1 cellular context compared by ENCODE assay signal in the genomic region with DNA sequence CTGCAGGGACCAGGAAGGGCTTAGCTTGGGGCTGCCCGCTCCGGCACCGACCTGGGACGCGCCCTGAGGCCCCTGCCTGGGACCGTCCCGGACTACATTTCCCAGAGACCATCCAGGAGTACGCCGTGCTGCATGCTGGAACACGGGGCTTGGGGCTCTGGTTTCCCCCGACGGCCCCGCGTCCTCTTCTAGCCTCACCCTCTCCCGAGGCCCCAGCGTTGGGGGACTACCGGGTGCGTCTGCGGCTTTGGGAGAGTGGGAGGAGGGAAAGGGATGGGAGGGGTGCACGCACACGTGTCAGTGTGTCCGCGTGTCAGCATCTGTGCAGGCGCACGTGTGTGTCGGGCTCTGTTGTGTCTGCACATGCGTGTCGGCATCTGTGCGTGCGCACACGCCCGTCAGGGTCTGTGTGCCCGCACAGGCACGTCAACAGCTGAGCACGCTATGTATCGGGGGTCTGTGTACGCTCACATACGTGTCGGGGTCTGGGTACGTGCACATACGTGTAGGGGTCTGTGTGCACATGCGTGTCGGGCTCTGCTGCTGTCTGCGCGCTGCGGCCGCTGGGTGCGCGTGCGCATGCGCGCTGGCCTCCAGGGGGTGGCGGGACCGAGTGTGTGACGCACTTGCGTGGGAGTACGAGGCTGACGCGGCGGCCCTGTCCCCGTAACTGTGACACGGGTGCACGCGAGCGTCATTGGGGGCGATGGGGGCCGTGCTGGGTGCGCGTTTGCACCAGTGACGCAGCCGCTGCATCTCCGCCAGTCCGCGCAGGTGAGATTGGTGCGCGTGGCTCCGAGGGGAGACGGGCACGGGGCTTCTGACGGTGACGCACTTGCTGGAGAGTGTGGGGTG.
TF ChIP-seq lines count a peak whose summit lies in the region.

TSS of gene ZNF331 (plus strand) at position 623 of the 855 bp plus-strand sequence. CDS start 31,232 bp downstream, outside the sequence.

TF ChIP-seq in HepG2, 621 proteins besides CTCF, POLR2A, EP300 and RAD21 (continued from another document and continues in another):
- TF ChIP-seq, protein P1, sequence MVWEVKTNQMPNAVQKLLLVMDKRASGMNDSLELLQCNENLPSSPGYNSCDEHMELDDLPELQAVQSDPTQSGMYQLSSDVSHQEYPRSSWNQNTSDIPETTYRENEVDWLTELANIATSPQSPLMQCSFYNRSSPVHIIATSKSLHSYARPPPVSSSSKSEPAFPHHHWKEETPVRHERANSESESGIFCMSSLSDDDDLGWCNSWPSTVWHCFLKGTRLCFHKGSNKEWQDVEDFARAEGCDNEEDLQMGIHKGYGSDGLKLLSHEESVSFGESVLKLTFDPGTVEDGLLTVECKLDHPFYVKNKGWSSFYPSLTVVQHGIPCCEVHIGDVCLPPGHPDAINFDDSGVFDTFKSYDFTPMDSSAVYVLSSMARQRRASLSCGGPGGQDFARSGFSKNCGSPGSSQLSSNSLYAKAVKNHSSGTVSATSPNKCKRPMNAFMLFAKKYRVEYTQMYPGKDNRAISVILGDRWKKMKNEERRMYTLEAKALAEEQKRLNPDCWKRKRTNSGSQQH (CRISPR knock-in tag; IDR thresholded peaks at IDR 0.05; ENCODE audit: low read depth), result no peak
- TF ChIP-seq RCOR2 (CRISPR knock-in tag; IDR thresholded peaks at IDR 0.05) (no peak), TBP (CRISPR knock-in tag; IDR thresholded peaks at IDR 0.05) (no peak), CBX2 (IDR thresholded peaks at IDR 0.05; ENCODE audit: low read depth, low read length) (no peak), CBX2 (CRISPR knock-in tag; IDR thresholded peaks at IDR 0.05; ENCODE audit: low read depth) (no peak), ELF4 (CRISPR knock-in tag; IDR thresholded peaks at IDR 0.05; ENCODE audit: borderline replicate concordance) (no peak), CBFB (CRISPR knock-in tag; IDR thresholded peaks at IDR 0.05) (no peak; the same call in 1 of the 2 replicates), NR2F6 (IDR thresholded peaks at IDR 0.05) (no peak), NR2F6 (CRISPR knock-in tag; IDR thresholded peaks at IDR 0.05) (0 out of 2 replicates have a peak, but pooled peaks have one; percentile 7), MNT (IDR thresholded peaks at IDR 0.05) (peak; percentile 86), ATAD3A (CRISPR knock-in tag; IDR thresholded peaks at IDR 0.05) (no peak; the same call in 1 of the 2 replicates), ZNF136 (CRISPR knock-in tag; IDR thresholded peaks at IDR 0.05; ENCODE audit: low read depth) (no peak), PCBP1 (IDR thresholded peaks at IDR 0.05; ENCODE audit: borderline replicate concordance, low read depth, low read length) (0 out of 2 replicates have a peak, but pooled peaks have one; percentile 31), HIC2 (CRISPR knock-in tag; IDR thresholded peaks at IDR 0.05; ENCODE audit: low read depth) (no peak), RNF2 (conservative IDR thresholded peaks at IDR 0.05; ENCODE audit: low read depth) (no peak), NFATC3 (CRISPR knock-in tag; IDR thresholded peaks at IDR 0.05) (no peak), ZSCAN9 (CRISPR knock-in tag; IDR thresholded peaks at IDR 0.05; ENCODE audit: borderline replicate concordance) (no peak), RARG (CRISPR knock-in tag; IDR thresholded peaks at IDR 0.05; ENCODE audit: low read depth) (no peak), TEAD2 (CRISPR knock-in tag; IDR thresholded peaks at IDR 0.05) (no peak), CSRNP1 (CRISPR knock-in tag; IDR thresholded peaks at IDR 0.05) (peak; percentile 84; the same call in 1 of the 2 replicates), ZNF431 (CRISPR knock-in tag; IDR thresholded peaks at IDR 0.05; ENCODE audit: borderline replicate concordance, low read depth) (0 out of 2 replicates have a peak, but pooled peaks have one; percentile 46), ZNF597 (CRISPR knock-in tag; IDR thresholded peaks at IDR 0.05) (no peak), FOSL2 (CRISPR knock-in tag; IDR thresholded peaks at IDR 0.05) (peak; percentile 29; the same call in 1 of the 2 replicates), ZBTB3 (CRISPR knock-in tag; IDR thresholded peaks at IDR 0.05; ENCODE audit: borderline replicate concordance, low read depth) (no peak), ZNF335 (CRISPR knock-in tag; IDR thresholded peaks at IDR 0.05) (no peak), ZNF446 (CRISPR knock-in tag; IDR thresholded peaks at IDR 0.05) (peak; percentile 8; the same call in 1 of the 2 replicates), ZEB1 (IDR thresholded peaks at IDR 0.05; ENCODE audit: insufficient replicate concordance, low read depth) (no peak), LCORL (IDR thresholded peaks at IDR 0.05) (no peak), LCORL (CRISPR knock-in tag; IDR thresholded peaks at IDR 0.05) (no peak; the same call in 1 of the 2 replicates), ZBTB20 (CRISPR knock-in tag; IDR thresholded peaks at IDR 0.05; ENCODE audit: borderline replicate concordance, low read depth) (peak; percentile 62; the same call in 1 of the 2 replicates), ZBTB1 (CRISPR knock-in tag; IDR thresholded peaks at IDR 0.05; ENCODE audit: borderline replicate concordance) (no peak), PPARG (CRISPR knock-in tag; conservative IDR thresholded peaks at IDR 0.05) (no peak), POGZ (CRISPR knock-in tag; IDR thresholded peaks at IDR 0.05) (no peak; the same call in 1 of the 2 replicates), NPAS2 (CRISPR knock-in tag; IDR thresholded peaks at IDR 0.05; ENCODE audit: borderline replicate concordance) (no peak), HNRNPL (IDR thresholded peaks at IDR 0.05; ENCODE audit: low read depth, low read length) (0 out of 2 replicates have a peak, but pooled peaks have one; percentile 47), ZNF263 (CRISPR knock-in tag; IDR thresholded peaks at IDR 0.05) (no peak), TFAP4 (IDR thresholded peaks at IDR 0.05; ENCODE audit: borderline replicate concordance, low read depth) (no peak), FOXC1 (CRISPR knock-in tag; IDR thresholded peaks at IDR 0.05; ENCODE audit: borderline replicate concordance) (no peak), KLF13 (CRISPR knock-in tag; IDR thresholded peaks at IDR 0.05) (no peak), PHF20 (CRISPR knock-in tag; IDR thresholded peaks at IDR 0.05) (peak; percentile 44), ZNF672 (CRISPR knock-in tag; IDR thresholded peaks at IDR 0.05) (no peak; the same call in 1 of the 2 replicates), MBD4 (IDR thresholded peaks at IDR 0.05; ENCODE audit: borderline replicate concordance, low read length) (no peak), ZNF768 (CRISPR knock-in tag; IDR thresholded peaks at IDR 0.05) (peak; percentile 44; the same call in 1 of the 2 replicates), ZNF414 (CRISPR knock-in tag; IDR thresholded peaks at IDR 0.05) (no peak), WIZ (CRISPR knock-in tag; IDR thresholded peaks at IDR 0.05) (no peak)
- TF ChIP-seq, protein P2, sequence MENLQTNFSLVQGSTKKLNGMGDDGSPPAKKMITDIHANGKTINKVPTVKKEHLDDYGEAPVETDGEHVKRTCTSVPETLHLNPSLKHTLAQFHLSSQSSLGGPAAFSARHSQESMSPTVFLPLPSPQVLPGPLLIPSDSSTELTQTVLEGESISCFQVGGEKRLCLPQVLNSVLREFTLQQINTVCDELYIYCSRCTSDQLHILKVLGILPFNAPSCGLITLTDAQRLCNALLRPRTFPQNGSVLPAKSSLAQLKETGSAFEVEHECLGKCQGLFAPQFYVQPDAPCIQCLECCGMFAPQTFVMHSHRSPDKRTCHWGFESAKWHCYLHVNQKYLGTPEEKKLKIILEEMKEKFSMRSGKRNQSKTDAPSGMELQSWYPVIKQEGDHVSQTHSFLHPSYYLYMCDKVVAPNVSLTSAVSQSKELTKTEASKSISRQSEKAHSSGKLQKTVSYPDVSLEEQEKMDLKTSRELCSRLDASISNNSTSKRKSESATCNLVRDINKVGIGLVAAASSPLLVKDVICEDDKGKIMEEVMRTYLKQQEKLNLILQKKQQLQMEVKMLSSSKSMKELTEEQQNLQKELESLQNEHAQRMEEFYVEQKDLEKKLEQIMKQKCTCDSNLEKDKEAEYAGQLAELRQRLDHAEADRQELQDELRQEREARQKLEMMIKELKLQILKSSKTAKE (CRISPR knock-in tag; IDR thresholded peaks at IDR 0.05; ENCODE audit: borderline replicate concordance), result peak; percentile 69; the same call in 1 of the 2 replicates
- TF ChIP-seq, protein P3, sequence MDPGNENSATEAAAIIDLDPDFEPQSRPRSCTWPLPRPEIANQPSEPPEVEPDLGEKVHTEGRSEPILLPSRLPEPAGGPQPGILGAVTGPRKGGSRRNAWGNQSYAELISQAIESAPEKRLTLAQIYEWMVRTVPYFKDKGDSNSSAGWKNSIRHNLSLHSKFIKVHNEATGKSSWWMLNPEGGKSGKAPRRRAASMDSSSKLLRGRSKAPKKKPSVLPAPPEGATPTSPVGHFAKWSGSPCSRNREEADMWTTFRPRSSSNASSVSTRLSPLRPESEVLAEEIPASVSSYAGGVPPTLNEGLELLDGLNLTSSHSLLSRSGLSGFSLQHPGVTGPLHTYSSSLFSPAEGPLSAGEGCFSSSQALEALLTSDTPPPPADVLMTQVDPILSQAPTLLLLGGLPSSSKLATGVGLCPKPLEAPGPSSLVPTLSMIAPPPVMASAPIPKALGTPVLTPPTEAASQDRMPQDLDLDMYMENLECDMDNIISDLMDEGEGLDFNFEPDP (CRISPR knock-in tag; conservative IDR thresholded peaks at IDR 0.05), result peak; percentile 98
- TF ChIP-seq, protein P4, sequence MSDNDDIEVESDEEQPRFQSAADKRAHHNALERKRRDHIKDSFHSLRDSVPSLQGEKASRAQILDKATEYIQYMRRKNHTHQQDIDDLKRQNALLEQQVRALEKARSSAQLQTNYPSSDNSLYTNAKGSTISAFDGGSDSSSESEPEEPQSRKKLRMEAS (IDR thresholded peaks at IDR 0.05), result peak; percentile 91
- TF ChIP-seq, protein P5, sequence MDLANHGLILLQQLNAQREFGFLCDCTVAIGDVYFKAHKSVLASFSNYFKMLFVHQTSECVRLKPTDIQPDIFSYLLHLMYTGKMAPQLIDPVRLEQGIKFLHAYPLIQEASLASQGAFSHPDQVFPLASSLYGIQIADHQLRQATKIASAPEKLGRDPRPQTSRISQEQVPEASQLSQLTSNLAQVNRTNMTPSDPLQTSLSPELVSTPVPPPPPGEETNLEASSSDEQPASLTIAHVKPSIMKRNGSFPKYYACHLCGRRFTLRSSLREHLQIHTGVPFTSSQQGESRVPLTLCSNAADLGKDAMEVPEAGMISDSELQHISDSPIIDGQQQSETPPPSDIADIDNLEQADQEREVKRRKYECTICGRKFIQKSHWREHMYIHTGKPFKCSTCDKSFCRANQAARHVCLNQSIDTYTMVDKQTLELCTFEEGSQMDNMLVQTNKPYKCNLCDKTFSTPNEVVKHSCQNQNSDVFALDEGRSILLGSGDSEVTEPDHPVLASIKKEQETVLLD (CRISPR knock-in tag; IDR thresholded peaks at IDR 0.05; ENCODE audit: low read depth), result no peak
